ENCODE assay signal across 8 cellular contexts in the genomic region with DNA sequence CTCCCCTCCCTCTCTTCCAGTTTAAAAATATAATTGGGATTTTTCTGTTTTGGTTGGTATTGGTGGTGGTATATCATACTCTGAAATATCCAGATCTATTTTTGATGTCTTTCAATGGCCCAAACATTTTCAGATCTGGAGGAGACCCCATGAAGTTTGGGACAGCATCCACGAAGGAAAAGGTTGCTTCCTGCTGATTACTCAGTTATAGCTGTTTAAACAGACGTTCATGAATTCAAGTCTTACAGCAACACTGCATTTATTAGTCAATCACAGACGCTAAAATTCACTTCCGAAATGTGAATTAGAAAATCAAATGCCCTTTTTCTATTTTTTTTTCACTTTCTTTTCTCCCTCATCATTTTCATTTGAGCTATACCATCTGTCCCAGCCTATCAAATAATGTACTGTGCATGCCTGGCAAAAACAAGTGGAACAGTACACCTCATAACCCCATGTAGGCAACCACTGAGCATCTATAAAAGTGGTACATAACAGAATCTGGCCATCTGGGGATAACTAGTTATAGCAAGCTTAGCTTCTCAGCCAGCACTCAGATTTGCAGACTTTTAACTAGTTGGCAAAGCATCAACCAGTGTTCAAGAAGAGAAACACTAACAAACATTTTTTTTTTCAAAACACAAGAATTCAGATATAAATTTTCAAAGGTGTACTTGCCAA.
DNase-seq lines count a peak whose midpoint lies in the region; ATAC-seq and TF ChIP-seq lines count a peak whose summit lies in the region.

No MANE protein-coding gene starts in this region.

- TF ChIP-seq CTCF in right lobe of liver (IDR thresholded peaks at IDR 0.05) (no peak), upper lobe of right lung (IDR thresholded peaks at IDR 0.05) (no peak)

- H3K36me3 Mint-ChIP-seq in activated naive CD4-positive, alpha-beta T cell treated with anti-CD3 and anti-CD28 coated beads for 36 hours (ENCODE audit: low read depth): peaks cover 21% of the 10 kb centered on the region
- peaks cover 70% of the 10 kb centered on the region for H3K36me3 Mint-ChIP-seq in activated naive CD8-positive, alpha-beta T cell treated with anti-CD3 and anti-CD28 coated beads for 36 hours

- ATAC-seq in right lobe of liver: peak in 1 of 4 donors; percentile 14
- no peak for ATAC-seq in upper lobe of right lung

- H3K36me3 ChIP-seq in right lobe of liver (no peaks in the 10 kb centered on the region), upper lobe of right lung (no peaks in the 10 kb centered on the region)

- DNase-seq in activated naive CD4-positive, alpha-beta T cell treated with anti-CD3 and anti-CD28 coated beads for 36 hours: no peak
- DNase-seq in activated naive CD4-positive, alpha-beta T cell (lab: John Stamatoyannopoulos, UW): no peak
- DNase-seq in activated naive CD8-positive, alpha-beta T cell treated with anti-CD3 and anti-CD28 coated beads for 36 hours: no peak
- DNase-seq in right lobe of liver (no peak), upper lobe of right lung (no peak), medulla oblongata (ENCODE audit: extremely low spot score) (no peak), NCI-H345 (lab: John Stamatoyannopoulos, UW) (no peak), UCSD-AML1 (lab: John Stamatoyannopoulos, UW; ENCODE audit: unreplicated experiment) (no peak)

- H3K4me1 Mint-ChIP-seq in activated naive CD4-positive, alpha-beta T cell treated with anti-CD3 and anti-CD28 coated beads for 36 hours (ENCODE audit: low read depth): peaks cover 83% of the 10 kb centered on the region
- H3K4me1 Mint-ChIP-seq in activated naive CD8-positive, alpha-beta T cell treated with anti-CD3 and anti-CD28 coated beads for 36 hours: peaks cover 67% of the 10 kb centered on the region

- peaks cover 0 to 27% (median 2%) of the 10 kb centered on the region in 4 donors for H3K4me1 ChIP-seq in right lobe of liver
- H3K4me1 ChIP-seq in upper lobe of right lung: peaks cover 26% of the 10 kb centered on the region

- H3K9me3 Mint-ChIP-seq in activated naive CD4-positive, alpha-beta T cell treated with anti-CD3 and anti-CD28 coated beads for 36 hours: no peaks in the 10 kb centered on the region
- H3K9me3 Mint-ChIP-seq in activated naive CD8-positive, alpha-beta T cell treated with anti-CD3 and anti-CD28 coated beads for 36 hours: no peaks in the 10 kb centered on the region

- peak overlapping the region; percentile 79 for H3K4me3 Mint-ChIP-seq in activated naive CD4-positive, alpha-beta T cell treated with anti-CD3 and anti-CD28 coated beads for 36 hours
- H3K4me3 Mint-ChIP-seq in activated naive CD8-positive, alpha-beta T cell treated with anti-CD3 and anti-CD28 coated beads for 36 hours: peak overlapping the region; percentile 84

- H3K27ac ChIP-seq in right lobe of liver: peak overlapping the region; percentile 45 to 70 (median 56)
- H3K27ac ChIP-seq in upper lobe of right lung: peak overlapping the region; percentile 47

- WGBS in right lobe of liver (ENCODE audit: insufficient coverage, low coverage, low lambda C conversion rate, missing lambda C conversion rate): 31% methylated on average over 4 of the region's 4 CpGs

- no peaks in the 10 kb centered on the region for H3K27me3 Mint-ChIP-seq in activated naive CD4-positive, alpha-beta T cell treated with anti-CD3 and anti-CD28 coated beads for 36 hours (ENCODE audit: low read depth)
- no peaks in the 10 kb centered on the region for H3K27me3 Mint-ChIP-seq in activated naive CD8-positive, alpha-beta T cell treated with anti-CD3 and anti-CD28 coated beads for 36 hours

- H3K4me3 ChIP-seq in right lobe of liver (peak overlapping the region; percentile 32 to 47 (median 43)), upper lobe of right lung (peak overlapping the region; percentile 43)

- H3K27me3 ChIP-seq in right lobe of liver (no peaks in the 10 kb centered on the region), upper lobe of right lung (no peaks in the 10 kb centered on the region)

- intact Hi-C loops in activated naive CD4-positive, alpha-beta T cell treated with anti-CD3 and anti-CD28 coated beads for 36 hours (cut with micrococcal nuclease): loop anchor here (1.0 to 5.0 kb wide), 2 partner anchors 65 to 317 kb away; no protein-coding TSS in a partner anchor
- intact Hi-C loops in right lobe of liver (cut with DNase I): no loop called here
- intact Hi-C loops in upper lobe of right lung (cut with DNase I): no loop called here

- H3K27ac Mint-ChIP-seq in activated naive CD4-positive, alpha-beta T cell treated with anti-CD3 and anti-CD28 coated beads for 36 hours: peak overlapping the region; percentile 94
- H3K27ac Mint-ChIP-seq in activated naive CD8-positive, alpha-beta T cell treated with anti-CD3 and anti-CD28 coated beads for 36 hours: peak overlapping the region; percentile 99

- H3K9me3 ChIP-seq in right lobe of liver: no peaks in the 10 kb centered on the region
- H3K9me3 ChIP-seq in upper lobe of right lung: no peaks in the 10 kb centered on the region

- CTCF ChIA-PET in activated naive CD4-positive, alpha-beta T cell treated with anti-CD3 and anti-CD28 coated beads for 36 hours (lab: Charles Lee): interaction anchor here (0.6 to 2.3 kb wide), 11 partner anchors 15 to 272 kb away, joined by 3 to 11 read pairs (median 3); no protein-coding TSS in a partner anchor

- no peak for TF ChIP-seq POLR2A in right lobe of liver (IDR thresholded peaks at IDR 0.05)
